In the genomic region with DNA sequence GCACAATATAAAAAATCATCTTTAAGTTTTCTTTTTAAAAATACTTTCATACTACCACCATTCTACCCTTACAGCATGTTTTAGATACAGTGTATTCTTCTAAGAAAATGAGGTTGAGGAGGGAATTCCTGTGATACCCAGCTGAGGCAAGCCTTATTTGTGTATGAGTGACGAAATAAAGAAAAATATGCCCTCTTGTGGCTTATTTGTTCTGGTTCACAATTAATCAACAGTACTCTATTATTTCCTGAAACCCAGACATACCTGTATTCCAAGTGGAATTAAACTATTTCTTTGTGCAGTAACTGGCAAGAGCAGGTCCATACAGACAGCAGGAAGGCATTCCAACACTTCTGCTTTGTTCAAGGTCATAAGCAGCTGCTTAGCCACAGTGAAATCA, we compare ENCODE assay signal across 1 cellular context.
TF ChIP-seq lines count a peak whose summit lies in the region.

No MANE protein-coding gene starts in this region.

TF ChIP-seq in H1, 55 proteins besides CTCF, POLR2A, EP300 and RAD21:
- TF ChIP-seq SAP30 (IDR thresholded peaks at IDR 0.05; ENCODE audit: insufficient read depth, insufficient replicate concordance, low read length) = no peak
- TF ChIP-seq, protein P1, sequence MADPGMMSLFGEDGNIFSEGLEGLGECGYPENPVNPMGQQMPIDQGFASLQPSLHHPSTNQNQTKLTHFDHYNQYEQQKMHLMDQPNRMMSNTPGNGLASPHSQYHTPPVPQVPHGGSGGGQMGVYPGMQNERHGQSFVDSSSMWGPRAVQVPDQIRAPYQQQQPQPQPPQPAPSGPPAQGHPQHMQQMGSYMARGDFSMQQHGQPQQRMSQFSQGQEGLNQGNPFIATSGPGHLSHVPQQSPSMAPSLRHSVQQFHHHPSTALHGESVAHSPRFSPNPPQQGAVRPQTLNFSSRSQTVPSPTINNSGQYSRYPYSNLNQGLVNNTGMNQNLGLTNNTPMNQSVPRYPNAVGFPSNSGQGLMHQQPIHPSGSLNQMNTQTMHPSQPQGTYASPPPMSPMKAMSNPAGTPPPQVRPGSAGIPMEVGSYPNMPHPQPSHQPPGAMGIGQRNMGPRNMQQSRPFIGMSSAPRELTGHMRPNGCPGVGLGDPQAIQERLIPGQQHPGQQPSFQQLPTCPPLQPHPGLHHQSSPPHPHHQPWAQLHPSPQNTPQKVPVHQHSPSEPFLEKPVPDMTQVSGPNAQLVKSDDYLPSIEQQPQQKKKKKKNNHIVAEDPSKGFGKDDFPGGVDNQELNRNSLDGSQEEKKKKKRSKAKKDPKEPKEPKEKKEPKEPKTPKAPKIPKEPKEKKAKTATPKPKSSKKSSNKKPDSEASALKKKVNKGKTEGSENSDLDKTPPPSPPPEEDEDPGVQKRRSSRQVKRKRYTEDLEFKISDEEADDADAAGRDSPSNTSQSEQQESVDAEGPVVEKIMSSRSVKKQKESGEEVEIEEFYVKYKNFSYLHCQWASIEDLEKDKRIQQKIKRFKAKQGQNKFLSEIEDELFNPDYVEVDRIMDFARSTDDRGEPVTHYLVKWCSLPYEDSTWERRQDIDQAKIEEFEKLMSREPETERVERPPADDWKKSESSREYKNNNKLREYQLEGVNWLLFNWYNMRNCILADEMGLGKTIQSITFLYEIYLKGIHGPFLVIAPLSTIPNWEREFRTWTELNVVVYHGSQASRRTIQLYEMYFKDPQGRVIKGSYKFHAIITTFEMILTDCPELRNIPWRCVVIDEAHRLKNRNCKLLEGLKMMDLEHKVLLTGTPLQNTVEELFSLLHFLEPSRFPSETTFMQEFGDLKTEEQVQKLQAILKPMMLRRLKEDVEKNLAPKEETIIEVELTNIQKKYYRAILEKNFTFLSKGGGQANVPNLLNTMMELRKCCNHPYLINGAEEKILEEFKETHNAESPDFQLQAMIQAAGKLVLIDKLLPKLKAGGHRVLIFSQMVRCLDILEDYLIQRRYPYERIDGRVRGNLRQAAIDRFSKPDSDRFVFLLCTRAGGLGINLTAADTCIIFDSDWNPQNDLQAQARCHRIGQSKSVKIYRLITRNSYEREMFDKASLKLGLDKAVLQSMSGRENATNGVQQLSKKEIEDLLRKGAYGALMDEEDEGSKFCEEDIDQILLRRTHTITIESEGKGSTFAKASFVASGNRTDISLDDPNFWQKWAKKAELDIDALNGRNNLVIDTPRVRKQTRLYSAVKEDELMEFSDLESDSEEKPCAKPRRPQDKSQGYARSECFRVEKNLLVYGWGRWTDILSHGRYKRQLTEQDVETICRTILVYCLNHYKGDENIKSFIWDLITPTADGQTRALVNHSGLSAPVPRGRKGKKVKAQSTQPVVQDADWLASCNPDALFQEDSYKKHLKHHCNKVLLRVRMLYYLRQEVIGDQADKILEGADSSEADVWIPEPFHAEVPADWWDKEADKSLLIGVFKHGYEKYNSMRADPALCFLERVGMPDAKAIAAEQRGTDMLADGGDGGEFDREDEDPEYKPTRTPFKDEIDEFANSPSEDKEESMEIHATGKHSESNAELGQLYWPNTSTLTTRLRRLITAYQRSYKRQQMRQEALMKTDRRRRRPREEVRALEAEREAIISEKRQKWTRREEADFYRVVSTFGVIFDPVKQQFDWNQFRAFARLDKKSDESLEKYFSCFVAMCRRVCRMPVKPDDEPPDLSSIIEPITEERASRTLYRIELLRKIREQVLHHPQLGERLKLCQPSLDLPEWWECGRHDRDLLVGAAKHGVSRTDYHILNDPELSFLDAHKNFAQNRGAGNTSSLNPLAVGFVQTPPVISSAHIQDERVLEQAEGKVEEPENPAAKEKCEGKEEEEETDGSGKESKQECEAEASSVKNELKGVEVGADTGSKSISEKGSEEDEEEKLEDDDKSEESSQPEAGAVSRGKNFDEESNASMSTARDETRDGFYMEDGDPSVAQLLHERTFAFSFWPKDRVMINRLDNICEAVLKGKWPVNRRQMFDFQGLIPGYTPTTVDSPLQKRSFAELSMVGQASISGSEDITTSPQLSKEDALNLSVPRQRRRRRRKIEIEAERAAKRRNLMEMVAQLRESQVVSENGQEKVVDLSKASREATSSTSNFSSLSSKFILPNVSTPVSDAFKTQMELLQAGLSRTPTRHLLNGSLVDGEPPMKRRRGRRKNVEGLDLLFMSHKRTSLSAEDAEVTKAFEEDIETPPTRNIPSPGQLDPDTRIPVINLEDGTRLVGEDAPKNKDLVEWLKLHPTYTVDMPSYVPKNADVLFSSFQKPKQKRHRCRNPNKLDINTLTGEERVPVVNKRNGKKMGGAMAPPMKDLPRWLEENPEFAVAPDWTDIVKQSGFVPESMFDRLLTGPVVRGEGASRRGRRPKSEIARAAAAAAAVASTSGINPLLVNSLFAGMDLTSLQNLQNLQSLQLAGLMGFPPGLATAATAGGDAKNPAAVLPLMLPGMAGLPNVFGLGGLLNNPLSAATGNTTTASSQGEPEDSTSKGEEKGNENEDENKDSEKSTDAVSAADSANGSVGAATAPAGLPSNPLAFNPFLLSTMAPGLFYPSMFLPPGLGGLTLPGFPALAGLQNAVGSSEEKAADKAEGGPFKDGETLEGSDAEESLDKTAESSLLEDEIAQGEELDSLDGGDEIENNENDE (IDR thresholded peaks at IDR 0.05; ENCODE audit: insufficient replicate concordance, low read length) = no peak
- TF ChIP-seq HDAC6 (IDR thresholded peaks at IDR 0.05; ENCODE audit: low read depth, low read length) = no peak
- TF ChIP-seq RNF2 (IDR thresholded peaks at IDR 0.05; ENCODE audit: borderline replicate concordance, low read depth, low read length, missing control alignments, poor library complexity, severe bottlenecking) = no peak
- TF ChIP-seq HDAC2 (IDR thresholded peaks at IDR 0.05; ENCODE audit: borderline replicate concordance in 1 of 2, low read depth in 2 of 2, low read length in 2 of 2) = no peak
- TF ChIP-seq YY1 (IDR thresholded peaks at IDR 0.05; ENCODE audit: low read depth, low read length) = no peak
- TF ChIP-seq EZH2 (IDR thresholded peaks at IDR 0.05; ENCODE audit: low read depth, low read length, severe bottlenecking) = no peak
- TF ChIP-seq, protein P2, sequence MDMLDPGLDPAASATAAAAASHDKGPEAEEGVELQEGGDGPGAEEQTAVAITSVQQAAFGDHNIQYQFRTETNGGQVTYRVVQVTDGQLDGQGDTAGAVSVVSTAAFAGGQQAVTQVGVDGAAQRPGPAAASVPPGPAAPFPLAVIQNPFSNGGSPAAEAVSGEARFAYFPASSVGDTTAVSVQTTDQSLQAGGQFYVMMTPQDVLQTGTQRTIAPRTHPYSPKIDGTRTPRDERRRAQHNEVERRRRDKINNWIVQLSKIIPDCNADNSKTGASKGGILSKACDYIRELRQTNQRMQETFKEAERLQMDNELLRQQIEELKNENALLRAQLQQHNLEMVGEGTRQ (IDR thresholded peaks at IDR 0.05; ENCODE audit: low read length) = no peak
